2 cellular contexts compared by ENCODE assay signal in genomic region chr19:38005224-38005614, GRCh38.
TF ChIP-seq lines count a peak whose summit lies in the region.

No MANE protein-coding gene starts in this region.

TF ChIP-seq in H1, 55 proteins besides CTCF, POLR2A, EP300 and RAD21 (continued from another document):
- TF ChIP-seq RBBP5 (IDR thresholded peaks at IDR 0.05; ENCODE audit: borderline replicate concordance, low read depth, low read length) (no peak), BCL11A (IDR thresholded peaks at IDR 0.05; ENCODE audit: low read depth in 2 of 2, low read length in 2 of 2) (no peak), CHD1 (IDR thresholded peaks at IDR 0.05; ENCODE audit: low read depth, low read length) (no peak), GTF2F1 (IDR thresholded peaks at IDR 0.05; ENCODE audit: borderline replicate concordance, low read depth, low read length) (no peak), MAFK (IDR thresholded peaks at IDR 0.05; ENCODE audit: low read depth, low read length) (no peak), NRF1 (IDR thresholded peaks at IDR 0.05; ENCODE audit: low read depth, low read length) (no peak), BACH1 (IDR thresholded peaks at IDR 0.05; ENCODE audit: low read length) (no peak), ATF2 (IDR thresholded peaks at IDR 0.05; ENCODE audit: low read length) (no peak), SP4 (IDR thresholded peaks at IDR 0.05; ENCODE audit: low read length) (no peak), POU5F1 (IDR thresholded peaks at IDR 0.05; ENCODE audit: low read depth, low read length) (no peak), FOSL1 (IDR thresholded peaks at IDR 0.05; ENCODE audit: insufficient read depth, low read depth, low read length) (no peak), SP2 (IDR thresholded peaks at IDR 0.05; ENCODE audit: low read length) (no peak), HDAC2 (IDR thresholded peaks at IDR 0.05; ENCODE audit: borderline replicate concordance in 1 of 2, low read depth in 2 of 2, low read length in 2 of 2) (no peak)

TF ChIP-seq in neural cell, 6 proteins besides CTCF, POLR2A, EP300 and RAD21 (continued from another document):
- TF ChIP-seq REST (IDR thresholded peaks at IDR 0.05; ENCODE audit: borderline replicate concordance), result no peak
- no peak for TF ChIP-seq SMC3 (conservative IDR thresholded peaks at IDR 0.05; ENCODE audit: poor library complexity)
- no peak for TF ChIP-seq TAF1 (IDR thresholded peaks at IDR 0.05; ENCODE audit: low read depth)
- TF ChIP-seq MXI1 (conservative IDR thresholded peaks at IDR 0.05; ENCODE audit: poor library complexity, severe bottlenecking), result no peak
TF ChIP-seq in neural cell: peak in this region for 0.
